Comparison of ENCODE assay signal across 8 cellular contexts in genomic region chr14:96567289-96567899, GRCh38.
DNase-seq lines count a peak whose midpoint lies in the region; ATAC-seq lines count a peak whose summit lies in the region.

No MANE protein-coding gene starts in this region.

- no peaks in the 10 kb centered on the region for H3K9me3 ChIP-seq in SK-N-MC (ENCODE audit: low read depth, low read length)

- ATAC-seq in HG03565 (IDR thresholded peaks at IDR 0.05; ENCODE audit: unreplicated experiment) (peak; percentile 46), GM21723 (IDR thresholded peaks at IDR 0.05; ENCODE audit: unreplicated experiment) (no peak)

- peaks cover 78% of the 10 kb centered on the region for H3K36me3 ChIP-seq in SK-N-MC (ENCODE audit: insufficient read depth, low read length)

- peak overlapping the region; percentile 31 for H3K4me3 ChIP-seq in SK-N-MC

- peak overlapping the region; percentile 96 for H3K27ac ChIP-seq in SK-N-MC

- DNase-seq in NOMO-1 treated with DMSO at 0.1 percent for 48 hours (lab: John Stamatoyannopoulos, UW; ENCODE audit: unreplicated experiment) (peak; percentile 8), NOMO-1 treated with dmso at 0.1 percent for 144 hours (lab: John Stamatoyannopoulos, UW; ENCODE audit: unreplicated experiment) (no peak), SK-N-MC (ENCODE audit: low read depth, low spot score) (peak; percentile 68), foreskin melanocyte (peak; percentile 32), stromal cell of bone marrow (ENCODE audit: low read depth) (peak; percentile 15), 8988T (no peak)

- peak overlapping the region; percentile 65 for H3K9ac ChIP-seq in SK-N-MC (ENCODE audit: insufficient read length)

Comparison
In these comparisons a context has a peak if more than half of its experiments do, and no peak if none do; other contexts are left out.
1. DNase-seq: peak in NOMO-1 treated with DMSO at 0.1 percent for 48 hours (single experiment), SK-N-MC (single experiment), foreskin melanocyte (single experiment) and stromal cell of bone marrow (single experiment); none in NOMO-1 treated with dmso at 0.1 percent for 144 hours (single experiment) and 8988T (single experiment).